Comparison of ENCODE assay signal across 8 cellular contexts in the genomic region with DNA sequence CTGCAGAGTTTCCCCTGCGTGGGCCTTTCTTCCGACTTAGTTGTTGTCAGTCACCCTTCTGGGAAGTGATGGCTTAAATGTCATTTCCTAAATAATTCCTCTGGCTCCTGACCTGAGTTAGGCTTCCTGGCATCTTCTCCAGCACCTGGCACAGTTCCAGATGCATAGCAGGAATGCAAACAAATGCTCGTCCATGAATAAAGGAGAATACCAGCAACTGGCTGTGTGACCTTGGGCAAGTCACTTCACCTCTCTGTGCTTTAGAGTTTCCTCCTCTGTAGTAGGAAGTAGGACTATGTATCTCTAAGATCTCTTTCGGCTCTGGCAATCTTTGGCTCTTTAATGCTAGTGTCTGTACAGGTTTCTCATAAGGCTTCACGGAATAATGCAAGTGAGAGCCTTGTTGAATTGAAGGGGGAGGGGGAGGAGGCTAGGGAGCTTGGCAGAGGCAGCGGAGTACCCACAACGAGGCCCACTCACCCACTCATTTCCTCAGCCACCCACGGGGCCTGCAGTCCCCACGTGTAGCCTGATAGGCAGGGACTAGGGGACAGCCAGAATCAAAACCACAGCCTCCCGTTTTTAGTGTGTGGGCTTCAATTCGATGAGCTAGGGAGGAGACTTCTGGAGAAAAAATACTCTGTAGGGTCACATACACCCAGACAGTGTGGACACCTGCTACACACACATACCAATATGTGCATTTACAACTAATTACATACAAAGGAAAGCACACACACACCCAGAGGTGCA. TPM values are rescaled to one million over a fixed set of nuclear protein-coding genes. Genes with fewer than 3 reads are reported as not detected.
DNase-seq lines count a peak whose midpoint lies in the region; ATAC-seq lines count a peak whose summit lies in the region.

No MANE protein-coding gene starts in this region.

- H3K36me3 Mint-ChIP-seq in activated T-cell treated with anti-CD3 and anti-CD28 coated beads, Interleukin-2, amount 50 U/mL, for 4 hours (ENCODE audit: insufficient read depth): no peaks in the 10 kb centered on the region
- H3K36me3 Mint-ChIP-seq in stimulated activated effector memory CD8-positive, alpha-beta T cell treated with anti-CD3 and anti-CD28 coated beads, Interleukin-12 subunit alpha, Interleukin-12 subunit beta, amount 100 ng/mL, for 72 hours: peaks cover 18% of the 10 kb centered on the region

- ATAC-seq in HG03439 (IDR thresholded peaks at IDR 0.05; ENCODE audit: unreplicated experiment) (peak; percentile 18), HG03196 (IDR thresholded peaks at IDR 0.05; ENCODE audit: unreplicated experiment) (no peak), HG03175 (IDR thresholded peaks at IDR 0.05; ENCODE audit: unreplicated experiment) (no peak)
- peak in 1 of 2 donors; percentile 3 for ATAC-seq in activated T-cell treated with anti-CD3 and anti-CD28 coated beads, Interleukin-2, amount 50 U/mL, for 4 hours
- peak; percentile 33 for ATAC-seq in stimulated activated effector memory CD8-positive, alpha-beta T cell treated with anti-CD3 and anti-CD28 coated beads, Interleukin-12 subunit alpha, Interleukin-12 subunit beta, amount 100 ng/mL, for 72 hours

- peak; percentile 27 for DNase-seq in activated T-cell treated with anti-CD3 and anti-CD28 coated beads for 4 hours
- DNase-seq in activated T-cell treated with anti-CD3 and anti-CD28 coated beads, Interleukin-2, amount 50 U/mL, for 1 hour: no peak
- DNase-seq in activated T-cell treated with anti-CD3 and anti-CD28 coated beads, Interleukin-2, amount 50 U/mL, for 4 hours: no peak
- peak in 1 of 2 donors; percentile 76 for DNase-seq in stimulated activated effector memory CD8-positive, alpha-beta T cell treated with anti-CD3 and anti-CD28 coated beads, Interleukin-12 subunit alpha, Interleukin-12 subunit beta, amount 100 ng/mL, for 72 hours (ENCODE audit: low spot score in 2 of 2)
- DNase-seq in GM03348 (ENCODE audit: low spot score): no peak

- H3K4me1 Mint-ChIP-seq in activated T-cell treated with anti-CD3 and anti-CD28 coated beads, Interleukin-2, amount 50 U/mL, for 4 hours (ENCODE audit: low read depth): peaks cover 82% of the 10 kb centered on the region
- H3K4me1 Mint-ChIP-seq in stimulated activated effector memory CD8-positive, alpha-beta T cell treated with anti-CD3 and anti-CD28 coated beads, Interleukin-12 subunit alpha, Interleukin-12 subunit beta, amount 100 ng/mL, for 72 hours: peaks cover 93% of the 10 kb centered on the region

- peak overlapping the region; percentile 86 for H3K27ac Mint-ChIP-seq in stimulated activated effector memory CD8-positive, alpha-beta T cell treated with anti-CD3 and anti-CD28 coated beads, Interleukin-12 subunit alpha, Interleukin-12 subunit beta, amount 100 ng/mL, for 72 hours

- peak overlapping the region; percentile 47 for H3K4me3 Mint-ChIP-seq in activated T-cell treated with anti-CD3 and anti-CD28 coated beads, Interleukin-2, amount 50 U/mL, for 4 hours
- peak overlapping the region; percentile 73 for H3K4me3 Mint-ChIP-seq in stimulated activated effector memory CD8-positive, alpha-beta T cell treated with anti-CD3 and anti-CD28 coated beads, Interleukin-12 subunit alpha, Interleukin-12 subunit beta, amount 100 ng/mL, for 72 hours

- H3K27me3 Mint-ChIP-seq in activated T-cell treated with anti-CD3 and anti-CD28 coated beads, Interleukin-2, amount 50 U/mL, for 4 hours (ENCODE audit: low read depth): no peaks in the 10 kb centered on the region

- no peaks in the 10 kb centered on the region for H3K9me3 Mint-ChIP-seq in activated T-cell treated with anti-CD3 and anti-CD28 coated beads, Interleukin-2, amount 50 U/mL, for 4 hours
- H3K9me3 Mint-ChIP-seq in stimulated activated effector memory CD8-positive, alpha-beta T cell treated with anti-CD3 and anti-CD28 coated beads, Interleukin-12 subunit alpha, Interleukin-12 subunit beta, amount 100 ng/mL, for 72 hours: no peaks in the 10 kb centered on the region

RNA-seq across cellular contexts. Expression of a gene that starts 48.1 kb away (rescaled TPM):
- total RNA-seq in activated T-cell treated with anti-CD3 and anti-CD28 coated beads, Interleukin-2, amount 50 U/mL, for 4 hours: 1 to 10 TPM; 3.6 to 5.8 (median 5.6) TPM

Comparison
In these comparisons a context has a peak if more than half of its experiments do, and no peak if none do; other contexts are left out.
1. ATAC-seq: peak in HG03439 (single experiment) and stimulated activated effector memory CD8-positive, alpha-beta T cell treated with anti-CD3 and anti-CD28 coated beads, Interleukin-12 subunit alpha, Interleukin-12 subunit beta, amount 100 ng/mL, for 72 hours (single experiment); none in HG03196 (single experiment) and HG03175 (single experiment).